Comparison of ENCODE assay signal across 17 cellular contexts in genomic region chr1:94428441-94428840, GRCh38. TPM values are rescaled to one million over a fixed set of nuclear protein-coding genes. Genes with fewer than 3 reads are reported as not detected.
A peak's percentile ranks its signal among the peaks of the same experiment; 100 is the strongest.
DNase-seq lines count a peak whose midpoint lies in the region; ATAC-seq and TF ChIP-seq lines count a peak whose summit lies in the region.
"Had no signal": no experiment of that assay in that cellular context is flagged by ENCODE, and none has a peak within 500 bp of the region (broad histone marks: within the 10 kb centered on the region; RNA-seq: fewer than 3 reads in every experiment).

No MANE protein-coding gene starts in this region.

- H3K36me3 ChIP-seq in colonic mucosa (no peaks in the 10 kb centered on the region), left lung (no peaks in the 10 kb centered on the region)

- no peak overlapping the region for H3K4me3 Mint-ChIP-seq in T-helper 2 cell treated with Interferon-gamma antibody and Interleukin-4, amounts not matched to agents 5 μg/mL and 100 μg/mL, for 36 hours
- H3K4me3 Mint-ChIP-seq in nephron (no peak overlapping the region), type B pancreatic cell (peak overlapping the region; percentile 51)
- H3K4me3 Mint-ChIP-seq: CD4-positive, CD25-positive, alpha-beta regulatory T cell; HFFc6 had no signal

- H3K9me3 ChIP-seq in colonic mucosa (no peaks in the 10 kb centered on the region), left lung (no peaks in the 10 kb centered on the region)

- H3K4me3 ChIP-seq in colonic mucosa (no peak overlapping the region), left lung (no peak overlapping the region)
- H3K4me3 ChIP-seq: BLaER1 had no signal

- intact Hi-C loops in colonic mucosa (cut with DNase I), result no loop called here
- intact Hi-C loops in left lung (cut with DNase I), result no loop called here

- no peak for TF ChIP-seq CTCF in colonic mucosa (IDR thresholded peaks at IDR 0.05)
- no peak for TF ChIP-seq CTCF in nephron (IDR thresholded peaks at IDR 0.05; ENCODE audit: unreplicated experiment in 3 of 3)
- TF ChIP-seq CTCF in type B pancreatic cell (conservative IDR thresholded peaks at IDR 0.05), result no peak
- TF ChIP-seq CTCF in left lung (IDR thresholded peaks at IDR 0.05), result no peak

- peaks cover 12% of the 10 kb centered on the region for H3K36me3 Mint-ChIP-seq in T-helper 2 cell treated with Interferon-gamma antibody and Interleukin-4, amounts not matched to agents 5 μg/mL and 100 μg/mL, for 36 hours (ENCODE audit: low read depth)
- H3K36me3 Mint-ChIP-seq in nephron (ENCODE audit: low read depth), result peaks cover 27% of the 10 kb centered on the region
- H3K36me3 Mint-ChIP-seq in type B pancreatic cell, result peaks cover 21% of the 10 kb centered on the region

- H3K4me1 ChIP-seq in colonic mucosa (no peaks in the 10 kb centered on the region), left lung (peaks cover 0 to 32% of the 10 kb centered on the region in 2 donors)
- H3K4me1 ChIP-seq: BLaER1 had no signal

- DNase-seq in T-helper 2 cell treated with Interferon-gamma antibody and Interleukin-4, amounts not matched to agents 5 μg/mL and 100 μg/mL, for 36 hours (ENCODE audit: low spot score), result no peak
- DNase-seq in T-helper 2 cell, result no peak
- DNase-seq in colonic mucosa, result no peak
- no peak for DNase-seq in type B pancreatic cell (ENCODE audit: extremely low spot score, unreplicated experiment)
- DNase-seq in left lung, result no peak
- DNase-seq: AML-193; CD4-positive, CD25-positive, alpha-beta regulatory T cell; DMS53; GF-D8; HCEC 1CT; HFFc6; IMR-90 had no signal

- H3K9me3 Mint-ChIP-seq in T-helper 2 cell treated with Interferon-gamma antibody and Interleukin-4, amounts not matched to agents 5 μg/mL and 100 μg/mL, for 36 hours, result no peaks in the 10 kb centered on the region
- H3K9me3 Mint-ChIP-seq in nephron (peaks cover 17% of the 10 kb centered on the region), type B pancreatic cell (peaks cover 13% of the 10 kb centered on the region)
- H3K9me3 Mint-ChIP-seq: HFFc6 had no signal

- H3K27me3 ChIP-seq in colonic mucosa (no peaks in the 10 kb centered on the region), left lung (no peaks in the 10 kb centered on the region)
- H3K27me3 ChIP-seq: BLaER1 had no signal

- no peaks in the 10 kb centered on the region for H3K27me3 Mint-ChIP-seq in T-helper 2 cell treated with Interferon-gamma antibody and Interleukin-4, amounts not matched to agents 5 μg/mL and 100 μg/mL, for 36 hours (ENCODE audit: low read depth)
- H3K27me3 Mint-ChIP-seq in nephron (ENCODE audit: low read depth), result no peaks in the 10 kb centered on the region
- no peaks in the 10 kb centered on the region for H3K27me3 Mint-ChIP-seq in type B pancreatic cell
- H3K27me3 Mint-ChIP-seq: CD4-positive, CD25-positive, alpha-beta regulatory T cell had no signal

- ATAC-seq in HG03442 (IDR thresholded peaks at IDR 0.05; ENCODE audit: unreplicated experiment) (no peak), left lung (no peak)

- no peak overlapping the region for H3K9ac ChIP-seq in colonic mucosa (ENCODE audit: low read depth in 2 of 2, low read length in 2 of 2)
- H3K9ac ChIP-seq: BLaER1 had no signal

- H3K4me1 Mint-ChIP-seq in T-helper 2 cell treated with Interferon-gamma antibody and Interleukin-4, amounts not matched to agents 5 μg/mL and 100 μg/mL, for 36 hours (ENCODE audit: low read depth), result peaks cover 32% of the 10 kb centered on the region
- H3K4me1 Mint-ChIP-seq in nephron (peaks cover 28% of the 10 kb centered on the region), type B pancreatic cell (ENCODE audit: unreplicated experiment) (peaks cover 28% of the 10 kb centered on the region)

- H3K27ac Mint-ChIP-seq in T-helper 2 cell treated with Interferon-gamma antibody and Interleukin-4, amounts not matched to agents 5 μg/mL and 100 μg/mL, for 36 hours, result peak overlapping the region; percentile 38
- H3K27ac Mint-ChIP-seq in nephron (peak overlapping the region in 2 of 3 experiments; percentile 7 to 19), type B pancreatic cell (peak overlapping the region; percentile 9)
- H3K27ac Mint-ChIP-seq: HFFc6 had no signal

- peak overlapping the region; percentile 47 for H3K27ac ChIP-seq in colonic mucosa
- no peak overlapping the region for H3K27ac ChIP-seq in left lung
- H3K27ac ChIP-seq: 22Rv1, BLaER1, HL-60 had no signal

RNA-seq across cellular contexts. Expression of gene ABCD3, which starts 10.3 kb away (rescaled TPM):
- 100 to 1,000 TPM in 1 of 2 donors, 10 to 100 TPM in 1; 99.2 to 100 TPM for total RNA-seq in colonic mucosa
- 55.1 and 67.4 TPM in 2 replicates for total RNA-seq in type B pancreatic cell (ENCODE audit: low replicate concordance)
- 10 to 100 TPM; 58.7 to 66.1 TPM for total RNA-seq in left lung
